In genomic region chr2:195570329-195570728, GRCh38 we compare ENCODE assay signal across 24 cellular contexts.
A peak's percentile ranks its signal among the peaks of the same experiment; 100 is the strongest.
DNase-seq lines count a peak whose midpoint lies in the region; ATAC-seq, FAIRE-seq and TF ChIP-seq lines count a peak whose summit lies in the region.
"Had no signal": no experiment of that assay in that cellular context is flagged by ENCODE, and none has a peak within 500 bp of the region (broad histone marks: within the 10 kb centered on the region; RNA-seq: fewer than 3 reads in every experiment).

No MANE protein-coding gene starts in this region.

- H3K4me1 Mint-ChIP-seq in CD4-positive, CD25-positive, alpha-beta regulatory T cell, result peaks cover 21 to 65% (median 25%) of the 10 kb centered on the region in 4 donors
- peaks cover 2% of the 10 kb centered on the region for H3K4me1 Mint-ChIP-seq in T-helper 17 cell
- peaks cover 12% of the 10 kb centered on the region for H3K4me1 Mint-ChIP-seq in neural progenitor cell

- POLR2A ChIA-PET in HEK293T (lab: Yijun Ruan, JAX), result no interaction called here

- H3K27ac Mint-ChIP-seq in CD4-positive, CD25-positive, alpha-beta regulatory T cell, result peak overlapping the region in 2 of 3 donors; percentile 53 to 87
- H3K27ac Mint-ChIP-seq in T-helper 17 cell, result peak overlapping the region; percentile 16
- H3K27ac Mint-ChIP-seq in neural progenitor cell, result peak overlapping the region; percentile 80
- H3K27ac Mint-ChIP-seq: activated CD4-positive, alpha-beta memory T cell treated with anti-CD3 and anti-CD28 coated beads for 36 hours had no signal

- H2AFZ ChIP-seq in neural progenitor cell (replicated peaks), result peak overlapping the region; percentile 28
- H2AFZ ChIP-seq: parathyroid adenoma had no signal

- H3K9me3 Mint-ChIP-seq in CD4-positive, CD25-positive, alpha-beta regulatory T cell, result no peaks in the 10 kb centered on the region
- H3K9me3 Mint-ChIP-seq in neural progenitor cell, result peaks cover 8% of the 10 kb centered on the region
- H3K9me3 Mint-ChIP-seq: activated CD4-positive, alpha-beta memory T cell treated with anti-CD3 and anti-CD28 coated beads for 36 hours; central memory CD8-positive, alpha-beta T cell; immature natural killer cell had no signal

- intact Hi-C loops in breast epithelium (cut with DNase I; ENCODE audit: low total_unique reads), result no loop called here

- H3K79me2 ChIP-seq in neural progenitor cell (ENCODE audit: low read depth), result no peaks in the 10 kb centered on the region
- H3K79me2 ChIP-seq: parathyroid adenoma had no signal

- peaks cover 9% of the 10 kb centered on the region for H3K4me1 ChIP-seq in CD4-positive, CD25-positive, alpha-beta regulatory T cell (ENCODE audit: control insufficient read depth, insufficient read depth, low read length, poor library complexity, severe bottlenecking)
- no peaks in the 10 kb centered on the region for H3K4me1 ChIP-seq in neural progenitor cell
- H3K4me1 ChIP-seq in breast epithelium, result no peaks in the 10 kb centered on the region
- H3K4me1 ChIP-seq: foreskin keratinocyte, parathyroid adenoma, Peyer's patch, SJSA1 had no signal

- TF ChIP-seq POLR2A in breast epithelium (IDR thresholded peaks at IDR 0.05), result no peak

- H3K9ac ChIP-seq in neural progenitor cell, result no peak overlapping the region
- H3K9ac ChIP-seq: parathyroid adenoma had no signal

- H3K27me3 ChIP-seq in CD4-positive, CD25-positive, alpha-beta regulatory T cell (ENCODE audit: control insufficient read depth, insufficient read depth, low read length), result no peaks in the 10 kb centered on the region
- H3K27me3 ChIP-seq in neural progenitor cell (no peaks in the 10 kb centered on the region), breast epithelium (no peaks in the 10 kb centered on the region)
- H3K27me3 ChIP-seq: adrenal gland, foreskin keratinocyte, left lung, Peyer's patch, SJSA1 had no signal

- no peaks in the 10 kb centered on the region for H3F3A ChIP-seq in neural progenitor cell (ENCODE audit: low read depth)

- no peaks in the 10 kb centered on the region for H4K20me1 ChIP-seq in neural progenitor cell (ENCODE audit: low read depth)

- no peaks in the 10 kb centered on the region for H3K9me3 ChIP-seq in CD4-positive, CD25-positive, alpha-beta regulatory T cell (ENCODE audit: control insufficient read depth in 2 of 2, low read length in 2 of 2)
- H3K9me3 ChIP-seq in T-helper 17 cell (ENCODE audit: control insufficient read depth, low read length, poor library complexity, severe bottlenecking) (no peaks in the 10 kb centered on the region), neural progenitor cell (ENCODE audit: low read depth) (no peaks in the 10 kb centered on the region), breast epithelium (no peaks in the 10 kb centered on the region)
- H3K9me3 ChIP-seq: adrenal gland, left lung, Peyer's patch, SJSA1 had no signal

- H3K27me3 Mint-ChIP-seq in CD4-positive, CD25-positive, alpha-beta regulatory T cell, result no peaks in the 10 kb centered on the region
- no peaks in the 10 kb centered on the region for H3K27me3 Mint-ChIP-seq in T-helper 17 cell
- H3K27me3 Mint-ChIP-seq in neural progenitor cell (ENCODE audit: insufficient read depth, low read depth), result peaks cover 3% of the 10 kb centered on the region
- H3K27me3 Mint-ChIP-seq: activated CD4-positive, alpha-beta memory T cell treated with anti-CD3 and anti-CD28 coated beads for 36 hours; central memory CD8-positive, alpha-beta T cell; naive thymus-derived CD8-positive, alpha-beta T cell had no signal

- no peak overlapping the region for H3K4me2 ChIP-seq in neural progenitor cell

- no peak for FAIRE-seq in urothelium cell line (lab: Jason Lieb, UNC)

- no peak overlapping the region for H3K4me3 ChIP-seq in CD4-positive, CD25-positive, alpha-beta regulatory T cell (ENCODE audit: low read depth, low read length)
- H3K4me3 ChIP-seq in neural progenitor cell, result no peak overlapping the region
- H3K4me3 ChIP-seq in breast epithelium, result no peak overlapping the region
- H3K4me3 ChIP-seq: adrenal gland, left lung, Peyer's patch, SJSA1 had no signal

- CTCF ChIA-PET in HEK293T (lab: Yijun Ruan, JAX), result interaction anchor here (0.7 to 1.1 kb wide), 2 partner anchors 90 to 329 kb away, joined by 3 read pairs; no protein-coding TSS in a partner anchor

- no peak for ATAC-seq in CD4-positive, CD25-positive, alpha-beta regulatory T cell (ENCODE audit: low read depth in 2 of 2)
- no peak for ATAC-seq in T-helper 17 cell
- ATAC-seq: foreskin keratinocyte; left lung; naive thymus-derived CD8-positive, alpha-beta T cell; sciatic nerve had no signal

- no peaks in the 10 kb centered on the region for H3K36me3 ChIP-seq in CD4-positive, CD25-positive, alpha-beta regulatory T cell (ENCODE audit: control insufficient read depth, insufficient read depth, low read length)
- no peaks in the 10 kb centered on the region for H3K36me3 ChIP-seq in neural progenitor cell
- no peaks in the 10 kb centered on the region for H3K36me3 ChIP-seq in breast epithelium
- H3K36me3 ChIP-seq: adrenal gland, left lung, Peyer's patch, SJSA1 had no signal

- H3K36me3 Mint-ChIP-seq in CD4-positive, CD25-positive, alpha-beta regulatory T cell, result peaks cover 3% of the 10 kb centered on the region
- peaks cover 2% of the 10 kb centered on the region for H3K36me3 Mint-ChIP-seq in T-helper 17 cell (ENCODE audit: low read depth)
- H3K36me3 Mint-ChIP-seq in neural progenitor cell, result no peaks in the 10 kb centered on the region
- H3K36me3 Mint-ChIP-seq: activated CD4-positive, alpha-beta memory T cell treated with anti-CD3 and anti-CD28 coated beads for 36 hours had no signal

- no peak for TF ChIP-seq CTCF in neural progenitor cell (IDR thresholded peaks at IDR 0.05)
- no peak for TF ChIP-seq CTCF in breast epithelium (IDR thresholded peaks at IDR 0.05)

- H3K4me3 Mint-ChIP-seq in CD4-positive, CD25-positive, alpha-beta regulatory T cell, result peak overlapping the region in 2 of 4 donors; percentile 57 to 61
- H3K4me3 Mint-ChIP-seq in T-helper 17 cell (no peak overlapping the region), neural progenitor cell (no peak overlapping the region)
- H3K4me3 Mint-ChIP-seq: activated CD4-positive, alpha-beta memory T cell treated with anti-CD3 and anti-CD28 coated beads for 36 hours; central memory CD8-positive, alpha-beta T cell; immature natural killer cell had no signal

- no peak for DNase-seq in CD4-positive, CD25-positive, alpha-beta regulatory T cell
- DNase-seq in HEK293T (ENCODE audit: extremely low spot score), result peak; percentile 26
- DNase-seq in T-helper 17 cell, result no peak
- no peak for DNase-seq in neural progenitor cell (ENCODE audit: low spot score)
- DNase-seq in 8988T, result no peak
- no peak for DNase-seq in breast epithelium (ENCODE audit: low spot score in 2 of 2)
- DNase-seq in urothelium cell line (ENCODE audit: low spot score), result no peak
- DNase-seq: activated CD4-positive, alpha-beta memory T cell treated with anti-CD3 and anti-CD28 coated beads for 36 hours; activated gamma-delta T cell; adrenal gland; erythroblast; foreskin keratinocyte; immature natural killer cell; left lung; naive thymus-derived CD8-positive, alpha-beta T cell; NCI-H1694; NCI-H345; NK-92 treated with Interleukin-12 subunit alpha and Interleukin-12 subunit beta, amount 100 ng/mL, for 24 hours; Peyer's patch; stimulated activated CD8-positive, alpha-beta memory T cell treated with anti-CD3 and anti-CD28 coated beads, Interleukin-4, amount 100 ng/mL, for 48 hours had no signal

- no peak overlapping the region for H3K27ac ChIP-seq in CD4-positive, CD25-positive, alpha-beta regulatory T cell (ENCODE audit: insufficient read depth, low read length, poor library complexity, severe bottlenecking)
- H3K27ac ChIP-seq in neural progenitor cell, result no peak overlapping the region
- no peak overlapping the region for H3K27ac ChIP-seq in breast epithelium
- H3K27ac ChIP-seq: adrenal gland, foreskin keratinocyte, left lung, parathyroid adenoma, Peyer's patch, SJSA1 had no signal

TF ChIP-seq in HEK293T, 16 proteins besides CTCF, POLR2A, EP300 and RAD21:
- TF ChIP-seq TARDBP (IDR thresholded peaks at IDR 0.05) (no peak), HDGF (IDR thresholded peaks at IDR 0.05; ENCODE audit: borderline replicate concordance) (no peak), BHLHE40 (IDR thresholded peaks at IDR 0.05; ENCODE audit: borderline replicate concordance) (no peak), FOXK2 (IDR thresholded peaks at IDR 0.05) (no peak), SUZ12 (IDR thresholded peaks at IDR 0.05) (no peak), LEF1 (IDR thresholded peaks at IDR 0.05; ENCODE audit: borderline replicate concordance) (no peak), CTBP1 (IDR thresholded peaks at IDR 0.05; ENCODE audit: borderline replicate concordance) (peak; percentile 82; the same call in 1 of the 2 replicates), L3MBTL2 (conservative IDR thresholded peaks at IDR 0.05) (no peak), SP1 (IDR thresholded peaks at IDR 0.05) (no peak), FOXA1 (IDR thresholded peaks at IDR 0.05) (no peak), ZNF384 (IDR thresholded peaks at IDR 0.05) (no peak), ARNT (IDR thresholded peaks at IDR 0.05) (0 out of 2 replicates have a peak, but pooled peaks have one; percentile 27)
- TF ChIP-seq, protein P1, sequence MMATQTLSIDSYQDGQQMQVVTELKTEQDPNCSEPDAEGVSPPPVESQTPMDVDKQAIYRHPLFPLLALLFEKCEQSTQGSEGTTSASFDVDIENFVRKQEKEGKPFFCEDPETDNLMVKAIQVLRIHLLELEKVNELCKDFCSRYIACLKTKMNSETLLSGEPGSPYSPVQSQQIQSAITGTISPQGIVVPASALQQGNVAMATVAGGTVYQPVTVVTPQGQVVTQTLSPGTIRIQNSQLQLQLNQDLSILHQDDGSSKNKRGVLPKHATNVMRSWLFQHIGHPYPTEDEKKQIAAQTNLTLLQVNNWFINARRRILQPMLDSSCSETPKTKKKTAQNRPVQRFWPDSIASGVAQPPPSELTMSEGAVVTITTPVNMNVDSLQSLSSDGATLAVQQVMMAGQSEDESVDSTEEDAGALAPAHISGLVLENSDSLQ (IDR thresholded peaks at IDR 0.05), result peak; percentile 92

Comparison
In these comparisons a context has a peak if more than half of its experiments do, and no peak if none do; other contexts are left out.
1. H3K27ac Mint-ChIP-seq: peak in every context shown above with its lines; median percentile 80 in neural progenitor cell; 70 in CD4-positive, CD25-positive, alpha-beta regulatory T cell; 16 in T-helper 17 cell.